In genomic region chr11:2993000-2993330, GRCh38 we compare ENCODE assay signal across 8 cellular contexts. TPM values are rescaled to one million over a fixed set of nuclear protein-coding genes. Genes with fewer than 3 reads are reported as not detected.
DNase-seq lines count a peak whose midpoint lies in the region; ATAC-seq and TF ChIP-seq lines count a peak whose summit lies in the region.

No MANE protein-coding gene starts in this region.

- H3K4me2 ChIP-seq in HCT116 (ENCODE audit: low read length) (peak overlapping the region; percentile 99), smooth muscle cell (peak overlapping the region; percentile 93)

- H3K4me1 ChIP-seq in HCT116 (ENCODE audit: control insufficient read depth in 1 of 2, insufficient read depth in 2 of 2, low read length in 2 of 2), result peaks cover 15 to 30% of the 10 kb centered on the region in 2 experiments; a peak in 3 of 4 replicates
- H3K4me1 ChIP-seq in smooth muscle cell (ENCODE audit: low read depth), result peaks cover 27% of the 10 kb centered on the region

- H3K36me3 ChIP-seq in HCT116 (ENCODE audit: control insufficient read depth in 1 of 2, insufficient read depth in 2 of 2, low read length in 2 of 2) (peaks cover 0 to 4% of the 10 kb centered on the region in 2 experiments; a peak in 1 of 4 replicates), smooth muscle cell (ENCODE audit: low read depth) (no peaks in the 10 kb centered on the region)

- no peak for TF ChIP-seq RAD21 in HCT116 (IDR thresholded peaks at IDR 0.05; ENCODE audit: low read depth)

- DNase-seq in HCT116 (ENCODE audit: low read depth, low spot score) (no peak), glutamatergic neuron (no peak), smooth muscle cell (lab: John Stamatoyannopoulos, UW; ENCODE audit: unreplicated experiment) (no peak), NCI-H1417 (lab: John Stamatoyannopoulos, UW) (no peak), GM19240 (ENCODE audit: insufficient read length, low spot score) (no peak), pons (ENCODE audit: low spot score) (no peak)
- DNase-seq in activated CD4-positive, alpha-beta T cell treated with anti-CD3 and anti-CD28 coated beads, Interleukin-2, amount 50 U/mL, for 1 hour, result no peak

- H3K79me2 ChIP-seq in HCT116 (ENCODE audit: insufficient read depth, low read length) (peaks cover 39% of the 10 kb centered on the region), smooth muscle cell (ENCODE audit: low read depth) (peaks cover 38% of the 10 kb centered on the region)

- 39% methylated on average over 7 of the region's 7 CpGs for WGBS in smooth muscle cell (ENCODE audit: low lambda C conversion rate)

- peak overlapping the region; percentile 94 to 99 for H3K4me3 ChIP-seq in HCT116 (replicated peaks in 1 of 2; ENCODE audit: low read depth in 1 of 2, low read length in 2 of 2)
- peak overlapping the region; percentile 94 for H3K4me3 ChIP-seq in smooth muscle cell

- H3K9me3 Mint-ChIP-seq in glutamatergic neuron (ENCODE audit: unreplicated experiment), result peaks cover 8% of the 10 kb centered on the region

- POLR2A ChIA-PET in HCT116 (lab: Charles Lee), result no interaction called here

- TF ChIP-seq POLR2A in HCT116 (IDR thresholded peaks at IDR 0.05; ENCODE audit: borderline replicate concordance, extremely low read depth, insufficient read depth, insufficient read length), result no peak

- H3K27ac ChIP-seq in HCT116 (ENCODE audit: low read depth, low read length), result peak overlapping the region; percentile 77
- no peak overlapping the region for H3K27ac ChIP-seq in smooth muscle cell (ENCODE audit: low read depth)

- ATAC-seq in HCT116 (peak; percentile 41), SK-N-SH treated with all-trans-retinoic acid at 6 μM for 48 hours (peak; percentile 26)

- no peaks in the 10 kb centered on the region for H3F3A ChIP-seq in smooth muscle cell (ENCODE audit: low read depth)

- H3K27me3 ChIP-seq in HCT116 (ENCODE audit: insufficient read depth, low read length), result no peaks in the 10 kb centered on the region
- no peaks in the 10 kb centered on the region for H3K27me3 ChIP-seq in smooth muscle cell (ENCODE audit: low read depth)

- H2AFZ ChIP-seq in HCT116 (ENCODE audit: low read depth, low read length, poor library complexity, severe bottlenecking), result peak overlapping the region; percentile 12
- H2AFZ ChIP-seq in smooth muscle cell (ENCODE audit: low read depth), result no peak overlapping the region

- no peak for TF ChIP-seq CTCF in HCT116 (IDR thresholded peaks at IDR 0.05 in 2 of 3, conservative IDR thresholded peaks at IDR 0.05 in 1 of 3; ENCODE audit: borderline replicate concordance in 1 of 3, insufficient read depth in 1 of 3, low read depth in 2 of 3, low read length in 2 of 3)
- no peak for TF ChIP-seq CTCF in glutamatergic neuron (IDR thresholded peaks at IDR 0.05; ENCODE audit: partially characterized antibody, unreplicated experiment)
- TF ChIP-seq CTCF in smooth muscle cell (IDR thresholded peaks at IDR 0.05; ENCODE audit: borderline replicate concordance, insufficient read depth, poor library complexity, severe bottlenecking), result no peak

- H3K9ac ChIP-seq in HCT116 (ENCODE audit: low read length) (peak overlapping the region; percentile 98), smooth muscle cell (ENCODE audit: low read depth) (peak overlapping the region; percentile 55)

- RAD21 ChIA-PET in HCT116 (lab: Charles Lee; ENCODE audit: low non-redundant PET in 1 of 2, low total read pairs in 2 of 2, uncharacterized antibody in 2 of 2, unreplicated experiment in 2 of 2), result no interaction called here

- H3K27me3 Mint-ChIP-seq in glutamatergic neuron (ENCODE audit: unreplicated experiment), result peaks cover 4% of the 10 kb centered on the region

- H3K9me3 ChIP-seq in HCT116 (ENCODE audit: control insufficient read depth in 1 of 2, insufficient read depth in 1 of 2, low read depth in 1 of 2, low read length in 2 of 2), result no peaks in the 10 kb centered on the region
- H3K9me3 ChIP-seq in smooth muscle cell (replicated peaks; ENCODE audit: low read depth), result no peaks in the 10 kb centered on the region

- no peaks in the 10 kb centered on the region for H3K9me2 ChIP-seq in HCT116 (ENCODE audit: insufficient read depth)

- intact Hi-C loops in HCT116 (cut with micrococcal nuclease), result no loop called here

- no TSS peak for BruUV-seq in HCT116 (replicated peaks; lab: Mats Ljungman, UMichigan)

- peaks cover 22% of the 10 kb centered on the region for H3K4me1 Mint-ChIP-seq in glutamatergic neuron (ENCODE audit: low read depth, unreplicated experiment)

- CTCF ChIA-PET in HCT116 (lab: Charles Lee), result no interaction called here

- H3K4me3 Mint-ChIP-seq in glutamatergic neuron (ENCODE audit: unreplicated experiment), result peak overlapping the region; percentile 91

- H3K36me3 Mint-ChIP-seq in glutamatergic neuron (ENCODE audit: unreplicated experiment), result no peaks in the 10 kb centered on the region

- H4K20me1 ChIP-seq in HCT116 (ENCODE audit: insufficient read depth) (peaks cover 7% of the 10 kb centered on the region), smooth muscle cell (ENCODE audit: low read depth) (peaks cover 37% of the 10 kb centered on the region)

- no peak overlapping the region for H3K27ac Mint-ChIP-seq in glutamatergic neuron (ENCODE audit: unreplicated experiment)

TF ChIP-seq in HCT116, 20 proteins besides CTCF, POLR2A, EP300 and RAD21:
- TF ChIP-seq ZFX (IDR thresholded peaks at IDR 0.05), result no peak
- TF ChIP-seq ZBTB33 (IDR thresholded peaks at IDR 0.05; ENCODE audit: extremely low read depth, insufficient replicate concordance, low read length), result no peak
- TF ChIP-seq TCF7L2 (IDR thresholded peaks at IDR 0.05; ENCODE audit: borderline replicate concordance, extremely low read depth, insufficient read depth, insufficient read length), result no peak
- TF ChIP-seq SRF (IDR thresholded peaks at IDR 0.05; ENCODE audit: low read depth), result no peak
- TF ChIP-seq ZNF274 (IDR thresholded peaks at IDR 0.05; ENCODE audit: low read depth, low read length), result no peak
- no peak for TF ChIP-seq SIN3A (IDR thresholded peaks at IDR 0.05; ENCODE audit: low read depth)
- no peak for TF ChIP-seq JUND (IDR thresholded peaks at IDR 0.05)
- TF ChIP-seq ELF1 (IDR thresholded peaks at IDR 0.05; ENCODE audit: borderline replicate concordance, low read depth), result no peak
- TF ChIP-seq EZH2 (IDR thresholded peaks at IDR 0.05), result no peak
- no peak for TF ChIP-seq CBX3 (IDR thresholded peaks at IDR 0.05; ENCODE audit: low read depth)

TF ChIP-seq in SK-N-SH treated with all-trans-retinoic acid at 6 μM for 48 hours, 23 proteins besides CTCF, POLR2A, EP300 and RAD21:
- no peak for TF ChIP-seq TSHZ2 (CRISPR knock-in tag; IDR thresholded peaks at IDR 0.05)
- no peak for TF ChIP-seq ZFP3 (CRISPR knock-in tag; IDR thresholded peaks at IDR 0.05)
- no peak for TF ChIP-seq CSRNP3 (CRISPR knock-in tag; IDR thresholded peaks at IDR 0.05)
- TF ChIP-seq ARNTL (CRISPR knock-in tag; IDR thresholded peaks at IDR 0.05; ENCODE audit: borderline replicate concordance, low read depth), result no peak
- TF ChIP-seq GLIS3 (CRISPR knock-in tag; IDR thresholded peaks at IDR 0.05), result no peak
- no peak for TF ChIP-seq ZNF565 (CRISPR knock-in tag; conservative IDR thresholded peaks at IDR 0.05; ENCODE audit: low read depth)
- TF ChIP-seq OSR1 (CRISPR knock-in tag; IDR thresholded peaks at IDR 0.05), result no peak
- no peak for TF ChIP-seq SNAI2 (CRISPR knock-in tag; IDR thresholded peaks at IDR 0.05)
- TF ChIP-seq CSDC2 (CRISPR knock-in tag; IDR thresholded peaks at IDR 0.05), result no peak
- TF ChIP-seq ZC3H10 (CRISPR knock-in tag; IDR thresholded peaks at IDR 0.05), result no peak
- TF ChIP-seq TOX (CRISPR knock-in tag; IDR thresholded peaks at IDR 0.05; ENCODE audit: borderline replicate concordance), result no peak

RNA-seq across cellular contexts. Expression of gene NAP1L4, which starts 0.8 kb away (rescaled TPM):
- 144 TPM for total RNA-seq in HCT116 (2021; ENCODE audit: unreplicated experiment)
- polyA plus RNA-seq in HCT116 (2012), result 63.0 and 82.2 TPM in 2 replicates
- total RNA-seq in glutamatergic neuron (ENCODE audit: unreplicated experiment), result 209 TPM
- total RNA-seq in smooth muscle cell, result 63.1 and 102 TPM in 2 replicates
- 95.0 and 114 TPM in 2 replicates for polyA plus RNA-seq in smooth muscle cell
